8 cellular contexts compared by ENCODE assay signal in the genomic region with DNA sequence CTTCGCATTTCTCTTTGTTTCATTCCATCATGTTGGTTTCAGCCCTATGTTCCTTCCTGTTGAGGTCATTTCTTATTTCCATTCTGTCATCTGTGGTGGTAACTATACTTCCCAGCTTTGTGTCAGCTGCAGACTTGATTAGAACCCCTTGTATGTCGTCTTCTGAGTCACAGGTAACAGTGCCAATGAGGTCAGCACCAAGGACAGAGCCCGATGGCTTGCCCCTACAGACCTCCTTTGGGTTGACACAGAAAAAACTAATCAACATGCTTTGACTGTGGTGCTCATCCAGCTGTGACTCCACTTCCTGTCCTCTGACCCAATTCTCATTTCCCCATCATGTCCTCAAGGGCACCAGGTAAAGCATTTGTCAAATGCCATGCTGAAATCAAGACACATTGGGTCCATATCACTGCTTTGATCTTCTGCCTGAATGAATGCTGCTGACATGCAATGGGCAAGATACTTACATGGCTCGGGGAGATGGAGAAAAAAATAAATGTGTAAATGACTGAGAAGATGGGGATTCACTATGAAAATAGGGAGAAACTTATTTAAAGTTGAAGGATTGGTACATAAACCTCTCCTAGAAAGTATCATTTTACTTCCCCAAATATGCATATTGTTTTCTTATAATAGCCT. TPM values are rescaled to one million over a fixed set of nuclear protein-coding genes. Genes with fewer than 3 reads are reported as not detected.
DNase-seq lines count a peak whose midpoint lies in the region; ATAC-seq and TF ChIP-seq lines count a peak whose summit lies in the region.

No MANE protein-coding gene starts in this region.

- in situ Hi-C loops in GM13976 (cut with MboI; ENCODE audit: low sequenced_read_pairs, unreplicated experiment) = no loop called here

- H3K27me3 Mint-ChIP-seq in activated B cell treated with CpG ODN at 0.5 μM for 24 hours = peaks cover 13% of the 10 kb centered on the region

- no peaks in the 10 kb centered on the region for H3K9me3 Mint-ChIP-seq in activated B cell treated with CpG ODN at 0.5 μM for 24 hours

- intact Hi-C loops in activated B cell treated with CpG ODN at 0.5 μM for 24 hours (cut with micrococcal nuclease) = no loop called here

- DNase-seq in GM13976 (ENCODE audit: low spot score) (peak; percentile 41), activated B cell treated with CpG ODN at 0.5 μM for 24 hours (no peak), kidney tubule cell (ENCODE audit: low spot score) (peak; percentile 69), HK-2 (ENCODE audit: unreplicated experiment) (no peak), GF-D8 (lab: John Stamatoyannopoulos, UW) (no peak), HuH-7.5 (ENCODE audit: low spot score) (no peak)

- no peak overlapping the region for H3K27ac Mint-ChIP-seq in activated B cell treated with CpG ODN at 0.5 μM for 24 hours

- H3K36me3 Mint-ChIP-seq in activated B cell treated with CpG ODN at 0.5 μM for 24 hours (ENCODE audit: low read depth) = no peaks in the 10 kb centered on the region

- TF ChIP-seq CTCF in GM13976 (IDR thresholded peaks at IDR 0.05; ENCODE audit: borderline replicate concordance, control extremely low read depth, extremely low read depth, insufficient read depth, missing control alignments) (no peak), activated B cell treated with CpG ODN at 0.5 μM for 24 hours (IDR thresholded peaks at IDR 0.05) (no peak)

- CTCF ChIA-PET in activated B cell treated with CpG ODN at 0.5 μM for 24 hours (lab: Charles Lee) = no interaction called here

- peaks cover 5% of the 10 kb centered on the region for H3K4me1 Mint-ChIP-seq in activated B cell treated with CpG ODN at 0.5 μM for 24 hours

- H3K4me3 Mint-ChIP-seq in activated B cell treated with CpG ODN at 0.5 μM for 24 hours = no peak overlapping the region

- ATAC-seq in HG02938 (IDR thresholded peaks at IDR 0.05; ENCODE audit: unreplicated experiment) (peak; percentile 67), activated B cell treated with CpG ODN at 0.5 μM for 24 hours (ENCODE audit: low read depth) (peak; percentile 37), GM21723 (IDR thresholded peaks at IDR 0.05; ENCODE audit: unreplicated experiment) (no peak)

- POLR2A ChIA-PET in activated B cell treated with CpG ODN at 0.5 μM for 24 hours (lab: Charles Lee) = no interaction called here

RNA-seq across cellular contexts. Expression of gene CRTAC1, which starts 25.6 kb away (rescaled TPM):
- total RNA-seq in activated B cell treated with CpG ODN at 0.5 μM for 24 hours = not detected in 2 replicates

Comparison
In these comparisons a context has a peak if more than half of its experiments do, and no peak if none do; other contexts are left out.
1. DNase-seq: peak in GM13976 (single experiment) and kidney tubule cell (single experiment); none in activated B cell treated with CpG ODN at 0.5 μM for 24 hours (single experiment), HK-2 (single experiment), GF-D8 (single experiment) and HuH-7.5 (single experiment).